In the genomic region with DNA sequence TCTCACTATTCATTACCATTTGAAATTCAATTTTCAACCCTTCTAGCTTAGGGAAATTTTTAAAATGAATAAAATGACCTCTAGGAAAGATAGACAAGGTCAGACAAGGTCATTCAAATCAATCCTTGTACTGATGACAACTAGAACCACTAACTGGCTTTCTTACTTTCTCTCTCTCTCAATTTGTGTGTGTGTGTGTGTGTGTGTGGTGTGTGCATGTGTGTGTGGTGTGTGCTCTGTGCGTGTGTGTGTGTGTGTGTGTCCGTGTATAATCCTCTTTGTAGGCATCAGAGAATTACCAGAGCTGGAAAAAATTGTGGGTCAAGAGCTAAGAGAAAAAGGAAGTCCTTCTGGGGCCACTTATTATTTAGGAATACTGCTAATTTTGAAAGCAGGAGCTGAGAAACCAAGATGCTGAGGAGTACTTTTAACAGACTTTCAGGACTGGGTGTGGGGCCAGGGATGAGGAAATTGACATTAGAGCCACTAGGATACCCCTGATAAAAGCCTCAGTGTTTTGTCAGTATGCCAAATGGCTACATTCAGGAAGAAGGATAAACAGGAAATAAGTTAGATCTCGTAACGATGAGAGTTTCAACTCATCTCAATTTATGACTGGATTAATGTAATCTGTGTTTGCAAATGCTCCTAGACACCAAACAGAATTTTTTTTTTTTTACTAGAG, we compare ENCODE assay signal across 19 cellular contexts.
DNase-seq lines count a peak whose midpoint lies in the region; ATAC-seq and TF ChIP-seq lines count a peak whose summit lies in the region.
"Had no signal": no experiment of that assay in that cellular context is flagged by ENCODE, and none has a peak within 500 bp of the region (broad histone marks: within the 10 kb centered on the region; RNA-seq: fewer than 3 reads in every experiment).

No MANE protein-coding gene starts in this region.

- intact Hi-C loops in left ventricle myocardium superior (cut with micrococcal nuclease) = no loop called here

- no peak overlapping the region for H2AFZ ChIP-seq in hepatocyte

- DNase-seq in cardiac muscle cell (ENCODE audit: low read depth in 1 of 2, low spot score in 1 of 2) = peak in 1 of 2 donors; percentile 12
- no peak for DNase-seq in left ventricle myocardium superior
- DNase-seq in hepatocyte (ENCODE audit: low spot score) = peak; percentile 26
- no peak for DNase-seq in NCI-H524 (lab: John Stamatoyannopoulos, UW)
- DNase-seq: activated CD8-positive, alpha-beta memory T cell treated with anti-CD3 and anti-CD28 coated beads, Interleukin-2, amount 50 U/mL, for 48 hours; activated naive CD8-positive, alpha-beta T cell treated with anti-CD3 and anti-CD28 coated beads, Interleukin-2, amount 10 ng/mL, durations not matched to agents 7 days and 5 days; colonic mucosa; heart right ventricle; NCI-H1436 treated with DMSO at 0.1 percent for 48 hours; NCI-H446; right lobe of liver; substantia nigra had no signal

- TF ChIP-seq CTCF in cardiac muscle cell (IDR thresholded peaks at IDR 0.05; ENCODE audit: low read depth, low read length) = no peak
- TF ChIP-seq CTCF in hepatocyte (IDR thresholded peaks at IDR 0.05; ENCODE audit: poor library complexity) = no peak

- H3K27ac ChIP-seq in cardiac muscle cell = peak overlapping the region; percentile 34
- H3K27ac ChIP-seq in hepatocyte = no peak overlapping the region
- H3K27ac ChIP-seq: A549, BLaER1, colonic mucosa, heart right ventricle, HL-60, right lobe of liver had no signal

- H3K36me3 ChIP-seq in cardiac muscle cell (no peaks in the 10 kb centered on the region), hepatocyte (replicated peaks; ENCODE audit: insufficient read depth, low read depth) (no peaks in the 10 kb centered on the region)
- H3K36me3 ChIP-seq: BLaER1, colonic mucosa, heart right ventricle, right lobe of liver had no signal

- H3K9me2 ChIP-seq in hepatocyte (replicated peaks; ENCODE audit: insufficient read depth) = no peaks in the 10 kb centered on the region

- no peaks in the 10 kb centered on the region for H3K79me2 ChIP-seq in hepatocyte

- 49% methylated on average over 4 of the region's 4 CpGs for WGBS in hepatocyte (ENCODE audit: low lambda C conversion rate, missing lambda C conversion rate)

- H3K9me3 ChIP-seq in cardiac muscle cell (ENCODE audit: low read depth) = no peaks in the 10 kb centered on the region
- H3K9me3 ChIP-seq in hepatocyte (ENCODE audit: low read depth) = no peaks in the 10 kb centered on the region
- H3K9me3 ChIP-seq: A549, BLaER1, colonic mucosa, right lobe of liver had no signal

- H3K4me2 ChIP-seq in hepatocyte = peak overlapping the region; percentile 12
- H3K4me2 ChIP-seq: A549, BLaER1 had no signal

- H3K27me3 ChIP-seq in cardiac muscle cell (no peaks in the 10 kb centered on the region), hepatocyte (no peaks in the 10 kb centered on the region)
- H3K27me3 ChIP-seq: BLaER1, colonic mucosa, heart right ventricle, right lobe of liver had no signal

- H4K20me1 ChIP-seq in hepatocyte (ENCODE audit: insufficient read depth, poor library complexity, severe bottlenecking) = no peaks in the 10 kb centered on the region
- H4K20me1 ChIP-seq: BLaER1 had no signal

- H3K4me1 ChIP-seq in cardiac muscle cell (ENCODE audit: low read depth) (no peaks in the 10 kb centered on the region), hepatocyte (ENCODE audit: insufficient read depth) (no peaks in the 10 kb centered on the region)
- H3K4me1 ChIP-seq: A549, BLaER1, colonic mucosa, heart right ventricle, right lobe of liver had no signal

- no peak overlapping the region for H3K4me3 ChIP-seq in cardiac muscle cell
- H3K4me3 ChIP-seq in hepatocyte = no peak overlapping the region
- H3K4me3 ChIP-seq: A549, BLaER1, colonic mucosa, heart right ventricle, right lobe of liver had no signal

- ATAC-seq in left ventricle myocardium superior (no peak), SK-N-SH treated with all-trans-retinoic acid at 6 μM for 48 hours (no peak), esophagus mucosa (no peak), GM21529 (IDR thresholded peaks at IDR 0.05; ENCODE audit: unreplicated experiment) (no peak), GM18867 (IDR thresholded peaks at IDR 0.05; ENCODE audit: unreplicated experiment) (no peak)
- ATAC-seq: A549, heart right ventricle, right lobe of liver had no signal

TF ChIP-seq in SK-N-SH treated with all-trans-retinoic acid at 6 μM for 48 hours, 23 proteins besides CTCF, POLR2A, EP300 and RAD21:
- TF ChIP-seq, protein P1, sequence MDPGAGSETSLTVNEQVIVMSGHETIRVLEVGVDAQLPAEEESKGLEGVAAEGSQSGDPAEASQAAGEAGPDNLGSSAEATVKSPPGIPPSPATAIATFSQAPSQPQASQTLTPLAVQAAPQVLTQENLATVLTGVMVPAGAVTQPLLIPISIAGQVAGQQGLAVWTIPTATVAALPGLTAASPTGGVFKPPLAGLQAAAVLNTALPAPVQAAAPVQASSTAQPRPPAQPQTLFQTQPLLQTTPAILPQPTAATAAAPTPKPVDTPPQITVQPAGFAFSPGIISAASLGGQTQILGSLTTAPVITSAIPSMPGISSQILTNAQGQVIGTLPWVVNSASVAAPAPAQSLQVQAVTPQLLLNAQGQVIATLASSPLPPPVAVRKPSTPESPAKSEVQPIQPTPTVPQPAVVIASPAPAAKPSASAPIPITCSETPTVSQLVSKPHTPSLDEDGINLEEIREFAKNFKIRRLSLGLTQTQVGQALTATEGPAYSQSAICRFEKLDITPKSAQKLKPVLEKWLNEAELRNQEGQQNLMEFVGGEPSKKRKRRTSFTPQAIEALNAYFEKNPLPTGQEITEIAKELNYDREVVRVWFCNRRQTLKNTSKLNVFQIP (CRISPR knock-in tag; IDR thresholded peaks at IDR 0.05; ENCODE audit: borderline replicate concordance, low read depth) = no peak
- TF ChIP-seq ISL1 (CRISPR knock-in tag; IDR thresholded peaks at IDR 0.05) (peak; percentile 40; the same call in 1 of the 2 replicates), TCF4 (CRISPR knock-in tag; IDR thresholded peaks at IDR 0.05; ENCODE audit: borderline replicate concordance) (no peak), ZFP3 (CRISPR knock-in tag; IDR thresholded peaks at IDR 0.05) (no peak), OSR1 (CRISPR knock-in tag; IDR thresholded peaks at IDR 0.05) (no peak)
